8 cellular contexts compared by ENCODE assay signal in the genomic region with DNA sequence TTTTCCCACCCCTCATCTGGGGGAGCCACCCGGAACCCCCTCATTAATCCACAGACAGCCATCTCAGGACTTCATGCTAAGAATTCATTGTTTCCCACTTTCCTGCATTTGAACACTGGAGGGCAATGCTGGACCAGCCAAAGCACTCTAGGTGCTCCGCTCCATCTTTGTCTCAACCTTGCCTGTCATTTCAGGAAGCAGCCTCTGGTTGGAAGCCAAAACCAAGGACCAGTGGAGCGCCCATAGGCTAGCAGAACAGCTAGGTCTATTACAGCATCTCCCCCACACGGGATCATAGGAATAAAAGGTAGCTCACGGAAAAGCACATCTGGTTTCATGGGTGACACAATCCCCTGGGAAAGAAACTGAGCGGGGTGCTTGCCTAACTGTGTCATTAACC.
DNase-seq lines count a peak whose midpoint lies in the region; ATAC-seq, FAIRE-seq and TF ChIP-seq lines count a peak whose summit lies in the region.

No MANE protein-coding gene starts in this region.

- ATAC-seq in HG02623 (IDR thresholded peaks at IDR 0.05; ENCODE audit: unreplicated experiment): no peak

- DNase-seq in AG08396 (ENCODE audit: low spot score): peak; percentile 40
- peak; percentile 36 for DNase-seq in GM12892 (ENCODE audit: insufficient read length)
- DNase-seq in NAMALWA (ENCODE audit: low spot score): peak; percentile 68
- peak; percentile 44 to 85 (median 66) for DNase-seq in adrenal gland
- peak; percentile 64 for DNase-seq in right atrium auricular region (ENCODE audit: low spot score)
- peak; percentile 47 for DNase-seq in pulmonary artery endothelial cell (ENCODE audit: low read depth, low spot score)
- no peak for DNase-seq in NCI-H526 treated with DMSO at 0.1 percent for 48 hours (lab: John Stamatoyannopoulos, UW)

- peak; percentile 61 for FAIRE-seq in GM12892 (lab: Jason Lieb, UNC)

- intact Hi-C loops in adrenal gland (cut with DNase I): no loop called here

- H3K36me3 ChIP-seq in adrenal gland (replicated peaks in 1 of 2) (no peaks in the 10 kb centered on the region), right atrium auricular region (no peaks in the 10 kb centered on the region)

- peak; percentile 48 to 86 (median 75) for TF ChIP-seq CTCF in adrenal gland (IDR thresholded peaks at IDR 0.05)
- TF ChIP-seq CTCF in right atrium auricular region (IDR thresholded peaks at IDR 0.05): peak; percentile 29 to 81

- TF ChIP-seq POLR2A in GM12892 (IDR thresholded peaks at IDR 0.05; ENCODE audit: low read depth, low read length): no peak
- no peak for TF ChIP-seq POLR2A in adrenal gland (IDR thresholded peaks at IDR 0.05)

- H3K9me3 ChIP-seq in adrenal gland (replicated peaks in 1 of 3): no peaks in the 10 kb centered on the region
- H3K9me3 ChIP-seq in right atrium auricular region: no peaks in the 10 kb centered on the region

- H3K27me3 ChIP-seq in adrenal gland (no peaks in the 10 kb centered on the region), right atrium auricular region (no peaks in the 10 kb centered on the region)

- H3K27ac ChIP-seq in adrenal gland (no peak overlapping the region), right atrium auricular region (no peak overlapping the region)

- 30 to 36% (median 32%) methylated on average over 6 of the region's 6 CpGs for WGBS in adrenal gland, 4 donors

- no peaks in the 10 kb centered on the region for H3K4me1 ChIP-seq in adrenal gland (replicated peaks in 1 of 2)
- H3K4me1 ChIP-seq in right atrium auricular region: no peaks in the 10 kb centered on the region

- H3K4me3 ChIP-seq in adrenal gland (no peak overlapping the region), right atrium auricular region (no peak overlapping the region)
